ENCODE assay signal across 7 cellular contexts in the genomic region with DNA sequence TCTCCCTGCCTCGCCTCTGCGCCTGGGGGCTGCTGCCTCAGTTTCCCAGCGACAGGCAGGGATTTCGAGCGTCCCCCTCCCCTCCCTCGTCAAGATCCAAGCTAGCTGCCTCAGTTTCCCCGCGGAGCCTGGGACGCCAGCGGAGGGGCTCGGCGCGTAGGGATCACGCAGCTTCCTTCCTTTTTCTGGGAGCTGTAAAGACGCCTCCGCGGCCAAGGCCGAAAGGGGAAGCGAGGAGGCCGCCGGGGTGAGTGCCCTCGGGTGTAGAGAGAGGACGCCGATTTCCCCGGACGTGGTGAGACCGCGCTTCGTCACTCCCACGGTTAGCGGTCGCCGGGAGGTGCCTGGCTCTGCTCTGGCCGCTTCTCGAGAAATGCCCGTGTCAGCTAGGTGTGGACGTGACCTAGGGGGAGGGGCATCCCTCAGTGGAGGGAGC. TPM values are rescaled to one million over a fixed set of nuclear protein-coding genes. Genes with fewer than 3 reads are reported as not detected.
DNase-seq lines count a peak whose midpoint lies in the region; ATAC-seq, FAIRE-seq and TF ChIP-seq lines count a peak whose summit lies in the region.

No MANE protein-coding gene starts in this region.

- peak; percentile 27 for ATAC-seq in GM19324 (IDR thresholded peaks at IDR 0.05; ENCODE audit: low FRiP score, unreplicated experiment)

- peak; percentile 93 for DNase-seq in KG1 (lab: John Stamatoyannopoulos, UW)
- peak; percentile 51 to 56 for DNase-seq in activated CD4-positive, alpha-beta T cell treated with anti-CD3 and anti-CD28 coated beads, Interleukin-2, amount 50 U/mL, for 4 hours
- DNase-seq in H1 (ENCODE audit: low read depth in 1 of 2, low spot score in 2 of 2) = peak in 1 of 2 experiments; percentile 57
- DNase-seq in substantia nigra (lab: John Stamatoyannopoulos, UW) = peak in 33 of 49 donors; percentile 1 to 69 (median 23)
- DNase-seq in cerebellum (ENCODE audit: low spot score) = no peak

- peak overlapping the region; percentile 70 to 75 for H3K4me2 ChIP-seq in H1 (ENCODE audit: insufficient read depth in 1 of 2, low read depth in 2 of 2, low read length in 2 of 2)

- peak overlapping the region; percentile 80; the same call in 1 of the 2 replicates for H4K8ac ChIP-seq in H1 (ENCODE audit: extremely low read depth, insufficient read depth, low read length)

- no peaks in the 10 kb centered on the region for H3K79me2 ChIP-seq in H1 (ENCODE audit: control insufficient read depth in 1 of 2, insufficient read depth in 2 of 2, low read length in 2 of 2)

- H3K23me2 ChIP-seq in H1 (ENCODE audit: low read depth, low read length) = peaks cover 11% of the 10 kb centered on the region; the same call in 1 of the 2 replicates

- POLR2A ChIA-PET in H1 (lab: Charles Lee; ENCODE audit: partially characterized antibody) = interaction anchor here (0.8 to 3.3 kb wide), 14 partner anchors 10 to 153 kb away, joined by 3 to 28 read pairs (median 9); partner anchors contain the start of genes DNMT1, ICAM4, ICAM5 and RAVER1

- H2BK5ac ChIP-seq in H1 (ENCODE audit: low read depth, low read length) = 0 out of 2 replicates have a peak overlapping the region, but pooled peaks have one; percentile 9

- H3K27ac ChIP-seq in H1 (ENCODE audit: low read depth, low read length) (no peak overlapping the region), muscle layer of colon (ENCODE audit: low read depth, low read length) (no peak overlapping the region), substantia nigra (ENCODE audit: low read depth, low read length, poor library complexity, severe bottlenecking) (peak overlapping the region; percentile 66)

- no peaks in the 10 kb centered on the region for H3K9me3 ChIP-seq in H1 (ENCODE audit: insufficient read depth in 2 of 2, low read depth in 1 of 2, low read length in 1 of 2)
- H3K9me3 ChIP-seq in muscle layer of colon (ENCODE audit: low read length) = no peaks in the 10 kb centered on the region

- no peak overlapping the region for H2BK20ac ChIP-seq in H1 (ENCODE audit: low read length)

- no peaks in the 10 kb centered on the region for H3K79me1 ChIP-seq in H1 (ENCODE audit: low read depth, low read length)

- H3K9ac ChIP-seq in H1 (replicated peaks in 1 of 4; ENCODE audit: extremely low read depth in 1 of 4, low read depth in 3 of 4, low read length in 3 of 4) (no peak overlapping the region; a peak in 1 of 7 replicates), muscle layer of colon (ENCODE audit: low read length) (peak overlapping the region; percentile 21)

- CTCF ChIA-PET in H1 (lab: Charles Lee; ENCODE audit: partially characterized antibody) = interaction anchor here (0.8 to 9.4 kb wide), 23 partner anchors 11 to 145 kb away, joined by 3 to 122 read pairs (median 4); partner anchors contain the start of genes ICAM4 and ICAM5

- H3K4ac ChIP-seq in H1 (replicated peaks; ENCODE audit: insufficient read length, low read depth, low read length) = peak overlapping the region; percentile 33

- H4K20me1 ChIP-seq in H1 (replicated peaks in 1 of 2; ENCODE audit: control insufficient read depth in 1 of 2, insufficient read depth in 2 of 2, low read length in 2 of 2) = no peaks in the 10 kb centered on the region

- peak overlapping the region; percentile 88 for H4K91ac ChIP-seq in H1 (replicated peaks; ENCODE audit: insufficient read length, low read length)

- H2BK120ac ChIP-seq in H1 (replicated peaks; ENCODE audit: low read depth, low read length) = no peak overlapping the region

- TF ChIP-seq POLR2A in H1 (IDR thresholded peaks at IDR 0.05; ENCODE audit: control extremely low read depth in 1 of 2, low read depth in 2 of 2, low read length in 2 of 2) = no peak

- no peak overlapping the region for H2AFZ ChIP-seq in H1 (ENCODE audit: low read length)

- TF ChIP-seq EP300 in H1 (IDR thresholded peaks at IDR 0.05; ENCODE audit: borderline replicate concordance in 1 of 2, low read depth in 2 of 2, low read length in 2 of 2) = no peak

- peak overlapping the region; percentile 43; the same call in 1 of the 2 replicates for H2BK12ac ChIP-seq in H1 (ENCODE audit: low read depth, low read length)

- TF ChIP-seq CTCF in H1 (IDR thresholded peaks at IDR 0.05; ENCODE audit: control extremely low read depth in 1 of 3, insufficient read depth in 1 of 3, low read depth in 1 of 3, low read length in 3 of 3) = no peak

- no peak overlapping the region for H3K23ac ChIP-seq in H1 (ENCODE audit: insufficient read length)

- H2AK5ac ChIP-seq in H1 (ENCODE audit: low read depth, low read length) = no peak overlapping the region

- WGBS in H1 (ENCODE audit: extremely low coverage in 1 of 2, insufficient coverage in 1 of 2, insufficient read length in 1 of 2, insufficient replicate concordance in 2 of 2, low coverage in 1 of 2, low lambda C conversion rate in 2 of 2, missing lambda C conversion rate in 1 of 2), 2 experiments = 19% methylated on average over 35 of the region's 37 CpGs; no CpG with 5 or more reads in 1 of the 2 experiments

- H3K36me3 ChIP-seq in H1 (ENCODE audit: control insufficient read depth in 2 of 4, insufficient read depth in 4 of 4, low read length in 3 of 4) = no peaks in the 10 kb centered on the region
- H3K36me3 ChIP-seq in muscle layer of colon (ENCODE audit: insufficient read depth, low read length) = no peaks in the 10 kb centered on the region

- 0 out of 2 replicates have a peak overlapping the region, but pooled peaks have one; percentile 8 for H2BK15ac ChIP-seq in H1 (ENCODE audit: low read length)

- H3K56ac ChIP-seq in H1 (replicated peaks; ENCODE audit: insufficient read length, low read depth, low read length) = no peak overlapping the region

- no peak overlapping the region for H4K5ac ChIP-seq in H1 (ENCODE audit: insufficient read length, low read depth, low read length)

- no peak overlapping the region for H3K14ac ChIP-seq in H1 (ENCODE audit: insufficient read length)

- H3K4me1 ChIP-seq in H1 (replicated peaks in 1 of 4; ENCODE audit: control insufficient read depth in 3 of 4, insufficient read depth in 4 of 4, low read length in 3 of 4) = peaks cover 0 to 8% (median 5%) of the 10 kb centered on the region in 4 experiments; a peak in 5 of 7 replicates
- H3K4me1 ChIP-seq in muscle layer of colon (ENCODE audit: insufficient read depth, low read length) = peaks cover 4% of the 10 kb centered on the region

- H3K4me3 ChIP-seq in H1 (ENCODE audit: extremely low read depth in 1 of 4, insufficient read depth in 2 of 4, low read depth in 3 of 4, low read length in 4 of 4) = peak overlapping the region; percentile 30 to 59 (median 38)
- peak overlapping the region; percentile 18 to 50 for H3K4me3 ChIP-seq in muscle layer of colon (ENCODE audit: low read depth in 1 of 2, low read length in 2 of 2)

- H3K18ac ChIP-seq in H1 (ENCODE audit: extremely low read depth, low read length) = peak overlapping the region; percentile 32; the same call in 1 of the 2 replicates

- no peak for FAIRE-seq in H1 (lab: Jason Lieb, UNC)

- no peak for TF ChIP-seq RAD21 in H1 (IDR thresholded peaks at IDR 0.05 in 1 of 2, conservative IDR thresholded peaks at IDR 0.05 in 1 of 2; ENCODE audit: low read depth in 2 of 2, low read length in 2 of 2)

- H3K27me3 ChIP-seq in H1 (replicated peaks in 1 of 4; ENCODE audit: control insufficient read depth in 3 of 4, extremely low read depth in 1 of 4, insufficient read depth in 3 of 4, low read length in 3 of 4) (peaks cover 9 to 25% (median 23%) of the 10 kb centered on the region in 4 experiments), muscle layer of colon (ENCODE audit: control insufficient read depth in 1 of 2, insufficient read depth in 2 of 2, low read length in 2 of 2) (peaks cover 7 to 19% of the 10 kb centered on the region in 2 donors)

RNA-seq across cellular contexts. Expression of gene ICAM1, which starts 0.7 kb away (rescaled TPM):
- total RNA-seq in H1 (2021; fragmentation: NEBNext Ultra II Directional; extraction: Animal tissue kit (Norgen Biotek cat#: 25700)) = 3.8 and 4.0 TPM in 2 replicates
- polyA plus RNA-seq in H1 (2011; rRNA removed) = 5.2 and 9.4 TPM in 2 replicates
- polyA plus RNA-seq in H1 (2011; cell fraction: cytosol; rRNA removed) = 4.1 TPM
- 5.3 TPM for polyA plus RNA-seq in H1 (2011; cell fraction: nucleus; rRNA removed)
- 4.7 to 8.7 TPM (median 6.5 TPM) in 4 replicates for polyA plus RNA-seq in H1 (2012, experiment 1 of 2)
- polyA plus RNA-seq in H1 (2012, experiment 2 of 2) = 4.1 TPM
- polyA plus RNA-seq in H1 (2013, experiment 1 of 2) = 12.4 TPM
- polyA plus RNA-seq in H1 (2013, experiment 2 of 2) = 10.8 TPM
- polyA minus RNA-seq in H1 (2011; rRNA and poly(A)+ RNA removed) = 5.7 and 9.7 TPM in 2 replicates
- polyA minus RNA-seq in H1 (2011; cell fraction: cytosol; rRNA and poly(A)+ RNA removed) = 8.4 TPM
- 3.0 TPM for polyA minus RNA-seq in H1 (2011; cell fraction: nucleus; rRNA and poly(A)+ RNA removed)
- total RNA-seq in cerebellum = 2.7 TPM

RNA-seq across cellular contexts. Expression of gene ICAM4, which starts 16.6 kb away (rescaled TPM):
- 1.3 and 1.5 TPM in 2 replicates for total RNA-seq in H1 (2021; fragmentation: NEBNext Ultra II Directional; extraction: Animal tissue kit (Norgen Biotek cat#: 25700))
- polyA plus RNA-seq in H1 (2011; rRNA removed) = 4.1 and 6.3 TPM in 2 replicates
- 4.3 TPM for polyA plus RNA-seq in H1 (2011; cell fraction: cytosol; rRNA removed)
- polyA plus RNA-seq in H1 (2011; cell fraction: nucleus; rRNA removed) = 2.4 TPM
- polyA plus RNA-seq in H1 (2012, experiment 1 of 2) = 0.83 to 2.2 TPM (median 2.0 TPM) in 4 replicates
- 2.3 TPM for polyA plus RNA-seq in H1 (2012, experiment 2 of 2)
- polyA plus RNA-seq in H1 (2013, experiment 1 of 2) = 2.6 TPM
- polyA plus RNA-seq in H1 (2013, experiment 2 of 2) = 3.6 TPM
- polyA minus RNA-seq in H1 (2011; rRNA and poly(A)+ RNA removed) = 0.54 and 0.56 TPM in 2 replicates
- 2.9 TPM for polyA minus RNA-seq in H1 (2011; cell fraction: cytosol; rRNA and poly(A)+ RNA removed)
- polyA minus RNA-seq in H1 (2011; cell fraction: nucleus; rRNA and poly(A)+ RNA removed) = 1.4 TPM
- not detected for total RNA-seq in cerebellum

RNA-seq across cellular contexts. Expression of gene MRPL4, which starts 18.2 kb away (rescaled TPM):
- total RNA-seq in H1 (2021; fragmentation: NEBNext Ultra II Directional; extraction: Animal tissue kit (Norgen Biotek cat#: 25700)) = 82.3 and 90.7 TPM in 2 replicates
- 187 and 282 TPM in 2 replicates for polyA plus RNA-seq in H1 (2011; rRNA removed)
- polyA plus RNA-seq in H1 (2011; cell fraction: cytosol; rRNA removed) = 114 TPM
- polyA plus RNA-seq in H1 (2011; cell fraction: nucleus; rRNA removed) = 147 TPM
- 52.4 to 94.1 TPM (median 90.4 TPM) in 4 replicates for polyA plus RNA-seq in H1 (2012, experiment 1 of 2)
- 93.0 TPM for polyA plus RNA-seq in H1 (2012, experiment 2 of 2)
- 71.0 TPM for polyA plus RNA-seq in H1 (2013, experiment 1 of 2)
- polyA plus RNA-seq in H1 (2013, experiment 2 of 2) = 66.3 TPM
- 18.3 and 19.8 TPM in 2 replicates for polyA minus RNA-seq in H1 (2011; rRNA and poly(A)+ RNA removed)
- 38.4 TPM for polyA minus RNA-seq in H1 (2011; cell fraction: cytosol; rRNA and poly(A)+ RNA removed)
- polyA minus RNA-seq in H1 (2011; cell fraction: nucleus; rRNA and poly(A)+ RNA removed) = 34.5 TPM
- 8.1 TPM for total RNA-seq in cerebellum

RNA-seq across cellular contexts. Expression of gene ICAM5, which starts 19.6 kb away (rescaled TPM):
- total RNA-seq in H1 (2021; fragmentation: NEBNext Ultra II Directional; extraction: Animal tissue kit (Norgen Biotek cat#: 25700)) = 1.9 and 4.8 TPM in 2 replicates
- polyA plus RNA-seq in H1 (2011; rRNA removed) = 3.9 and 9.0 TPM in 2 replicates
- 5.9 TPM for polyA plus RNA-seq in H1 (2011; cell fraction: cytosol; rRNA removed)
- 58.0 TPM for polyA plus RNA-seq in H1 (2011; cell fraction: nucleus; rRNA removed)
- 1.2 to 5.4 TPM (median 4.4 TPM) in 4 replicates for polyA plus RNA-seq in H1 (2012, experiment 1 of 2)
- polyA plus RNA-seq in H1 (2012, experiment 2 of 2) = 1.0 TPM
- 2.9 TPM for polyA plus RNA-seq in H1 (2013, experiment 1 of 2)
- polyA plus RNA-seq in H1 (2013, experiment 2 of 2) = 1.9 TPM
- 0.32 and 0.79 TPM in 2 replicates for polyA minus RNA-seq in H1 (2011; rRNA and poly(A)+ RNA removed)
- 1.4 TPM for polyA minus RNA-seq in H1 (2011; cell fraction: cytosol; rRNA and poly(A)+ RNA removed)
- 7.0 TPM for polyA minus RNA-seq in H1 (2011; cell fraction: nucleus; rRNA and poly(A)+ RNA removed)
- total RNA-seq in cerebellum = 1.6 TPM

RNA-seq across cellular contexts. Expression of gene S1PR2, which starts 39.1 kb away (rescaled TPM):
- total RNA-seq in H1 (2021; fragmentation: NEBNext Ultra II Directional; extraction: Animal tissue kit (Norgen Biotek cat#: 25700)) = 18.7 and 19.4 TPM in 2 replicates
- 16.2 and 17.5 TPM in 2 replicates for polyA plus RNA-seq in H1 (2011; rRNA removed)
- 10.4 TPM for polyA plus RNA-seq in H1 (2011; cell fraction: cytosol; rRNA removed)
- 8.7 TPM for polyA plus RNA-seq in H1 (2011; cell fraction: nucleus; rRNA removed)
- polyA plus RNA-seq in H1 (2012, experiment 1 of 2) = 7.0 to 10.5 TPM (median 9.3 TPM) in 4 replicates
- polyA plus RNA-seq in H1 (2012, experiment 2 of 2) = 7.1 TPM
- 12.6 TPM for polyA plus RNA-seq in H1 (2013, experiment 1 of 2)
- polyA plus RNA-seq in H1 (2013, experiment 2 of 2) = 15.2 TPM
- polyA minus RNA-seq in H1 (2011; rRNA and poly(A)+ RNA removed) = 32.0 and 38.5 TPM in 2 replicates
- polyA minus RNA-seq in H1 (2011; cell fraction: cytosol; rRNA and poly(A)+ RNA removed) = 22.8 TPM
- 10.4 TPM for polyA minus RNA-seq in H1 (2011; cell fraction: nucleus; rRNA and poly(A)+ RNA removed)
- total RNA-seq in cerebellum = 4.9 TPM
